ENCODE assay signal across 7 cellular contexts in the genomic region with DNA sequence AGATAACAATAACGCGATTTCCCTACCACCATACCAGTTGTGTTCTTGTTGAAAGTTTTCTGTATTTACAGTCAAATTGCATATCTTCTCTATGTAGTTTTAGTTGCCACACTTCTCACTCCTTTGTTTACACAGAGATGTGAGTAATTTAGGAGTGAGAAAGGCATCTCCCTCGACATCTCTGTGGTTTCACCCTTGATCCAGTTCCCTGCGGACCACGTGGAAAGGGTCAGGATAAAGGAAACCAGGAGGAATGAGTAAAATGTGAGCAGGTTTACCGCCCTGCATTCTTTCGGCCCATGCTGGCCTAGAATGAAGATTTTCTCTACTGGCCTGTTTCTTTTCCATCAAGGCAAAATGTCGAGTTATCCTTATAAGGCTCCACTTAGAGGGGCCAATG.
DNase-seq lines count a peak whose midpoint lies in the region; TF ChIP-seq lines count a peak whose summit lies in the region.
"Not testable (repeated sequence)": the region's sequence is repeated elsewhere in the genome, so short reads cannot be mapped to it uniquely, and the experiment has no call there.

No MANE protein-coding gene starts in this region.

- H3K27me3 ChIP-seq in kidney epithelial cell (ENCODE audit: control insufficient read depth, insufficient read depth, low read length); osteoblast (ENCODE audit: insufficient read depth, low read length): not testable (repeated sequence)

- H3K9me3 ChIP-seq in osteoblast (ENCODE audit: low read depth, low read length): not testable (repeated sequence)

- H3K4me1 ChIP-seq in osteoblast (ENCODE audit: insufficient read depth, low read length): peaks cover 12% of the 10 kb centered on the region

- H3K79me2 ChIP-seq in osteoblast (ENCODE audit: insufficient read depth, low read length): not testable (repeated sequence)

- not testable (repeated sequence) for H3K27ac ChIP-seq in osteoblast (ENCODE audit: low read depth, low read length)

- H3K4me2 ChIP-seq in osteoblast (ENCODE audit: insufficient read depth, low read length): peak overlapping the region; percentile 79

- not testable (repeated sequence) for H2AFZ ChIP-seq in osteoblast (ENCODE audit: low read length)

- DNase-seq in DMS53 treated with DMSO at 0.1 percent for 48 hours (lab: John Stamatoyannopoulos, UW; ENCODE audit: unreplicated experiment): peak; percentile 2
- peak; percentile 82 for DNase-seq in HS-27A (ENCODE audit: low read depth)
- DNase-seq in RPMI7951 (ENCODE audit: low read depth): peak; percentile 88
- peak; percentile 92 for DNase-seq in astrocyte of the spinal cord (ENCODE audit: low read depth, low spot score)
- peak; percentile 81 for DNase-seq in fibroblast of gingiva (ENCODE audit: low read depth)
- DNase-seq in kidney epithelial cell (ENCODE audit: low read depth): peak; percentile 91
- peak; percentile 17 for DNase-seq in osteoblast (ENCODE audit: insufficient read length, low spot score, missing footprints)

- in situ Hi-C loops in astrocyte of the spinal cord (cut with HindIII; ENCODE audit: low sequenced_read_pairs): not testable (repeated sequence)

- not testable (repeated sequence) for H3K36me3 ChIP-seq in kidney epithelial cell (ENCODE audit: control insufficient read depth, insufficient read depth, low read length); osteoblast (ENCODE audit: insufficient read depth, low read length)

- TF ChIP-seq CTCF in astrocyte of the spinal cord (IDR thresholded peaks at IDR 0.05; ENCODE audit: low read depth, low read length); kidney epithelial cell (IDR thresholded peaks at IDR 0.05; ENCODE audit: insufficient read depth, low read length, poor library complexity, severe bottlenecking); osteoblast (IDR thresholded peaks at IDR 0.05; ENCODE audit: extremely low read depth, low read depth, low read length): not testable (repeated sequence)

- not testable (repeated sequence) for H4K20me1 ChIP-seq in osteoblast (ENCODE audit: insufficient read depth, low read length)

- not testable (repeated sequence) for H3K4me3 ChIP-seq in astrocyte of the spinal cord (ENCODE audit: low read depth, low read length); kidney epithelial cell (ENCODE audit: low read depth, low read length); osteoblast (ENCODE audit: insufficient read depth, low read length)

Comparison
In these comparisons a context has a peak if more than half of its experiments do, and no peak if none do; other contexts are left out.
1. DNase-seq: peak in every context shown above with its lines; median percentile 92 in astrocyte of the spinal cord; 91 in kidney epithelial cell; 88 in RPMI7951; 82 in HS-27A; 81 in fibroblast of gingiva; 17 in osteoblast; 2 in DMS53 treated with DMSO at 0.1 percent for 48 hours.